Comparison of ENCODE assay signal across 10 cellular contexts in genomic region chr11:11787305-11788066, GRCh38. TPM values are rescaled to one million over a fixed set of nuclear protein-coding genes. Genes with fewer than 3 reads are reported as not detected.
DNase-seq lines count a peak whose midpoint lies in the region; ATAC-seq and TF ChIP-seq lines count a peak whose summit lies in the region.
"Had no signal": no experiment of that assay in that cellular context is flagged by ENCODE, and none has a peak within 500 bp of the region (broad histone marks: within the 10 kb centered on the region; RNA-seq: fewer than 3 reads in every experiment).

No MANE protein-coding gene starts in this region.

- no peak overlapping the region for H3K4me3 Mint-ChIP-seq in naive B cell
- H3K4me3 Mint-ChIP-seq in stimulated activated effector memory CD8-positive, alpha-beta T cell treated with anti-CD3 and anti-CD28 coated beads, Interleukin-12 subunit alpha, Interleukin-12 subunit beta, amount 100 ng/mL, for 72 hours, result no peak overlapping the region
- H3K4me3 Mint-ChIP-seq: stimulated activated naive CD8-positive, alpha-beta T cell treated with anti-CD3 and anti-CD28 coated beads, Interleukin-15, Interleukin-2, amounts not matched to agents 100 ng/mL and 50 ng/mL, for 24 hours had no signal

- peaks cover 8 to 25% (median 16%) of the 10 kb centered on the region in 3 donors for H3K27me3 Mint-ChIP-seq in naive B cell

- no peaks in the 10 kb centered on the region for H3K4me1 Mint-ChIP-seq in naive B cell
- H3K4me1 Mint-ChIP-seq in stimulated activated effector memory CD8-positive, alpha-beta T cell treated with anti-CD3 and anti-CD28 coated beads, Interleukin-12 subunit alpha, Interleukin-12 subunit beta, amount 100 ng/mL, for 72 hours, result no peaks in the 10 kb centered on the region

- no peak overlapping the region for H3K4me3 ChIP-seq in NT2/D1 (ENCODE audit: insufficient read length, low read depth)
- H3K4me3 ChIP-seq in epithelial cell of esophagus (ENCODE audit: low read length), result no peak overlapping the region
- H3K4me3 ChIP-seq: BLaER1 treated with 17β-estradiol and CSF1 and Interleukin-3, amounts not matched to agents 10 nM and 100 nM had no signal

- ATAC-seq in naive B cell (ENCODE audit: low read depth in 2 of 2), result peak; percentile 89 to 95
- ATAC-seq in stimulated activated effector memory CD8-positive, alpha-beta T cell treated with anti-CD3 and anti-CD28 coated beads, Interleukin-12 subunit alpha, Interleukin-12 subunit beta, amount 100 ng/mL, for 72 hours, result peak; percentile 79

- no peaks in the 10 kb centered on the region for H3K36me3 Mint-ChIP-seq in naive B cell
- no peaks in the 10 kb centered on the region for H3K36me3 Mint-ChIP-seq in stimulated activated effector memory CD8-positive, alpha-beta T cell treated with anti-CD3 and anti-CD28 coated beads, Interleukin-12 subunit alpha, Interleukin-12 subunit beta, amount 100 ng/mL, for 72 hours

- H3K9me3 ChIP-seq in NT2/D1 (ENCODE audit: insufficient read depth, low read length), result no peaks in the 10 kb centered on the region
- H3K9me3 ChIP-seq: BLaER1 treated with 17β-estradiol and CSF1 and Interleukin-3, amounts not matched to agents 10 nM and 100 nM had no signal

- DNase-seq in NCI-H2081 (lab: John Stamatoyannopoulos, UW) (peak; percentile 66 to 69), NCI-H2081 treated with DMSO at 0.1 percent for 48 hours (lab: John Stamatoyannopoulos, UW) (no peak), HPDE6-E6E7 (ENCODE audit: extremely low spot score) (peak; percentile 50), NT2/D1 (ENCODE audit: low read depth, low spot score) (peak; percentile 42), epithelial cell of esophagus (ENCODE audit: low read depth) (peak; percentile 80), naive B cell (peak; percentile 50)
- DNase-seq in activated CD8-positive, alpha-beta memory T cell treated with anti-CD3 and anti-CD28 coated beads, Interleukin-2, amount 50 U/mL, for 1 hour (ENCODE audit: extremely low read depth), result peak; percentile 35
- DNase-seq in stimulated activated effector memory CD8-positive, alpha-beta T cell treated with anti-CD3 and anti-CD28 coated beads, Interleukin-12 subunit alpha, Interleukin-12 subunit beta, amount 100 ng/mL, for 72 hours (ENCODE audit: low spot score in 2 of 2), result peak; percentile 56 to 75

- no peak overlapping the region for H3K27ac Mint-ChIP-seq in naive B cell
- H3K27ac Mint-ChIP-seq in stimulated activated effector memory CD8-positive, alpha-beta T cell treated with anti-CD3 and anti-CD28 coated beads, Interleukin-12 subunit alpha, Interleukin-12 subunit beta, amount 100 ng/mL, for 72 hours, result no peak overlapping the region
- H3K27ac Mint-ChIP-seq: stimulated activated naive CD8-positive, alpha-beta T cell treated with anti-CD3 and anti-CD28 coated beads, Interleukin-15, Interleukin-2, amounts not matched to agents 100 ng/mL and 50 ng/mL, for 24 hours had no signal

- H3K4me1 ChIP-seq in NT2/D1 (ENCODE audit: insufficient read depth, insufficient read length), result no peaks in the 10 kb centered on the region
- H3K4me1 ChIP-seq: BLaER1 treated with 17β-estradiol and CSF1 and Interleukin-3, amounts not matched to agents 10 nM and 100 nM had no signal

- H3K9me3 Mint-ChIP-seq in naive B cell, result no peaks in the 10 kb centered on the region
- no peaks in the 10 kb centered on the region for H3K9me3 Mint-ChIP-seq in stimulated activated effector memory CD8-positive, alpha-beta T cell treated with anti-CD3 and anti-CD28 coated beads, Interleukin-12 subunit alpha, Interleukin-12 subunit beta, amount 100 ng/mL, for 72 hours
- H3K9me3 Mint-ChIP-seq: stimulated activated naive CD8-positive, alpha-beta T cell treated with anti-CD3 and anti-CD28 coated beads, Interleukin-15, Interleukin-2, amounts not matched to agents 100 ng/mL and 50 ng/mL, for 24 hours had no signal

- H3K27me3 ChIP-seq in NT2/D1 (ENCODE audit: insufficient read depth, insufficient read length), result no peaks in the 10 kb centered on the region
- H3K27me3 ChIP-seq: BLaER1 treated with 17β-estradiol and CSF1 and Interleukin-3, amounts not matched to agents 10 nM and 100 nM had no signal

- no peak overlapping the region for H3K9ac ChIP-seq in NT2/D1 (ENCODE audit: insufficient read length, low read depth)
- H3K9ac ChIP-seq: BLaER1 treated with 17β-estradiol and CSF1 and Interleukin-3, amounts not matched to agents 10 nM and 100 nM had no signal

- no peaks in the 10 kb centered on the region for H3K36me3 ChIP-seq in NT2/D1 (ENCODE audit: insufficient read depth, insufficient read length, low read length)
- H3K36me3 ChIP-seq: BLaER1 treated with 17β-estradiol and CSF1 and Interleukin-3, amounts not matched to agents 10 nM and 100 nM had no signal

- TF ChIP-seq CTCF in epithelial cell of esophagus (IDR thresholded peaks at IDR 0.05; ENCODE audit: insufficient read depth, low read depth, low read length, missing control alignments), result peak; percentile 87

RNA-seq across cellular contexts. Expression of gene USP47, which starts 54.3 kb away (rescaled TPM):
- 10 to 100 TPM; 28.5 to 51.7 (median 33.3) TPM for polyA plus RNA-seq in naive B cell (ENCODE audit: low read depth in 6 of 6)
